8 cellular contexts compared by ENCODE assay signal in genomic region chr2:27072950-27073349, GRCh38. TPM values are rescaled to one million over a fixed set of nuclear protein-coding genes. Genes with fewer than 3 reads are reported as not detected.
A peak's percentile ranks its signal among the peaks of the same experiment; 100 is the strongest.
DNase-seq lines count a peak whose midpoint lies in the region; ATAC-seq and TF ChIP-seq lines count a peak whose summit lies in the region.

No MANE protein-coding gene starts in this region.

- H3K27me3 ChIP-seq in gastroesophageal sphincter = no peaks in the 10 kb centered on the region
- H3K27me3 ChIP-seq in gastrocnemius medialis = no peaks in the 10 kb centered on the region

- H3K4me1 ChIP-seq in ES-I3 (ENCODE audit: insufficient read depth, low read length) (peaks cover 20% of the 10 kb centered on the region), gastroesophageal sphincter (peaks cover 5 to 93% (median 40%) of the 10 kb centered on the region in 3 donors), gastrocnemius medialis (peaks cover 29 to 31% of the 10 kb centered on the region in 2 donors)

- peaks cover 1% of the 10 kb centered on the region for H3K27me3 Mint-ChIP-seq in activated CD4-positive, alpha-beta memory T cell treated with anti-CD3 and anti-CD28 coated beads, Interleukin-2, amount 10 ng/mL, durations not matched to agents 7 days and 5 days

- no peak for TF ChIP-seq EP300 in gastroesophageal sphincter (IDR thresholded peaks at IDR 0.05)

- CTCF ChIA-PET in activated CD4-positive, alpha-beta memory T cell treated with anti-CD3 and anti-CD28 coated beads, Interleukin-2, amount 10 ng/mL, durations not matched to agents 7 days and 5 days (lab: Charles Lee) = interaction anchor here (0.9 to 3.4 kb wide), 3 partner anchors 8 to 111 kb away, joined by 3 to 11 read pairs (median 10); partner anchors contain the start of gene AGBL5

- intact Hi-C loops in gastrocnemius medialis (cut with DNase I; ENCODE audit: low total_unique reads) = loop anchor here (5.0 kb wide), 1 partner anchor 286 kb away; the partner anchor contains the start of gene CENPA

- DNase-seq in activated CD4-positive, alpha-beta memory T cell treated with anti-CD3 and anti-CD28 coated beads, Interleukin-2, amount 10 ng/mL, durations not matched to agents 7 days and 5 days = no peak
- DNase-seq in gastrocnemius medialis (no peak), foreskin melanocyte (no peak)
- no peak for DNase-seq in effector CD8-positive, alpha-beta T cell (lab: John Stamatoyannopoulos, UW)

- no peak for ATAC-seq in gastroesophageal sphincter
- no peak for ATAC-seq in gastrocnemius medialis
- ATAC-seq in HG03432 (IDR thresholded peaks at IDR 0.05; ENCODE audit: unreplicated experiment) = no peak
- ATAC-seq in HG02588 (IDR thresholded peaks at IDR 0.05; ENCODE audit: unreplicated experiment) = no peak

- in situ Hi-C loops in gastrocnemius medialis (cut with MboI; ENCODE audit: low sequenced_read_pairs in 4 of 4) = no loop called here

- H3K4me1 Mint-ChIP-seq in activated CD4-positive, alpha-beta memory T cell treated with anti-CD3 and anti-CD28 coated beads, Interleukin-2, amount 10 ng/mL, durations not matched to agents 7 days and 5 days = peaks cover 78% of the 10 kb centered on the region

- peak overlapping the region; percentile 45 for H3K27ac Mint-ChIP-seq in activated CD4-positive, alpha-beta memory T cell treated with anti-CD3 and anti-CD28 coated beads, Interleukin-2, amount 10 ng/mL, durations not matched to agents 7 days and 5 days

- no peak for TF ChIP-seq CTCF in gastroesophageal sphincter (IDR thresholded peaks at IDR 0.05)
- no peak for TF ChIP-seq CTCF in gastrocnemius medialis (IDR thresholded peaks at IDR 0.05 in 4 of 5, conservative IDR thresholded peaks at IDR 0.05 in 1 of 5)

- H3K36me3 Mint-ChIP-seq in activated CD4-positive, alpha-beta memory T cell treated with anti-CD3 and anti-CD28 coated beads, Interleukin-2, amount 10 ng/mL, durations not matched to agents 7 days and 5 days (ENCODE audit: low read depth) = peaks cover 28% of the 10 kb centered on the region

- H3K4me3 ChIP-seq in gastroesophageal sphincter (peak overlapping the region in 1 of 2 donors; percentile 82), gastrocnemius medialis (no peak overlapping the region)

- H3K27ac ChIP-seq in gastroesophageal sphincter = peak overlapping the region; percentile 88 to 98 (median 97)
- peak overlapping the region; percentile 91 to 97 (median 92) for H3K27ac ChIP-seq in gastrocnemius medialis

- no peaks in the 10 kb centered on the region for H3K9me3 ChIP-seq in ES-I3 (ENCODE audit: control insufficient read depth, insufficient read depth, low read length)
- H3K9me3 ChIP-seq in gastroesophageal sphincter = no peaks in the 10 kb centered on the region
- H3K9me3 ChIP-seq in gastrocnemius medialis = no peaks in the 10 kb centered on the region

- H3K9me3 Mint-ChIP-seq in activated CD4-positive, alpha-beta memory T cell treated with anti-CD3 and anti-CD28 coated beads, Interleukin-2, amount 10 ng/mL, durations not matched to agents 7 days and 5 days = no peaks in the 10 kb centered on the region

- H3K36me3 ChIP-seq in ES-I3 (ENCODE audit: insufficient read depth, low read length) (peaks cover 15% of the 10 kb centered on the region), gastroesophageal sphincter (peaks cover 0 to 24% of the 10 kb centered on the region in 2 donors), gastrocnemius medialis (peaks cover 0 to 19% of the 10 kb centered on the region in 2 donors)

- WGBS in gastroesophageal sphincter (ENCODE audit: low coverage in 1 of 2), 2 donors = 34 to 50% methylated on average over 1 to 3 of the region's 4 CpGs

- peak overlapping the region; percentile 92 for H3K9ac ChIP-seq in ES-I3 (ENCODE audit: low read depth, low read length)

- peak overlapping the region; percentile 61 for H3K4me3 Mint-ChIP-seq in activated CD4-positive, alpha-beta memory T cell treated with anti-CD3 and anti-CD28 coated beads, Interleukin-2, amount 10 ng/mL, durations not matched to agents 7 days and 5 days

- POLR2A ChIA-PET in activated CD4-positive, alpha-beta memory T cell treated with anti-CD3 and anti-CD28 coated beads, Interleukin-2, amount 10 ng/mL, durations not matched to agents 7 days and 5 days (lab: Charles Lee) = interaction anchor here (0.7 to 10.7 kb wide), 7 partner anchors 9 to 356 kb away, joined by 3 to 196 read pairs (median 10); partner anchors contain the start of genes AGBL5, KHK, NRBP1 and PREB

- TF ChIP-seq POLR2A in gastroesophageal sphincter (IDR thresholded peaks at IDR 0.05) = no peak
- no peak for TF ChIP-seq POLR2A in gastrocnemius medialis (IDR thresholded peaks at IDR 0.05)

RNA-seq across cellular contexts. Expression of gene OST4, which starts 1.5 kb away (rescaled TPM):
- total RNA-seq in activated CD4-positive, alpha-beta memory T cell treated with anti-CD3 and anti-CD28 coated beads, Interleukin-2, amount 10 ng/mL, durations not matched to agents 7 days and 5 days = 100 to 1,000 TPM; 305 to 312 TPM
- total RNA-seq in gastroesophageal sphincter (100 to 1,000 TPM; 201 to 353 (median 221) TPM), gastrocnemius medialis (100 to 1,000 TPM; 191 to 283 (median 251) TPM)

RNA-seq across cellular contexts. Expression of gene EMILIN1, which starts 5.5 kb away (rescaled TPM):
- total RNA-seq in activated CD4-positive, alpha-beta memory T cell treated with anti-CD3 and anti-CD28 coated beads, Interleukin-2, amount 10 ng/mL, durations not matched to agents 7 days and 5 days = under 1 TPM; 0.70 to 0.78 TPM
- total RNA-seq in gastroesophageal sphincter = 100 to 1,000 TPM in 3 of 4 donors, 10 to 100 TPM in 1; 94.1 to 257 (median 174) TPM
- 10 to 100 TPM in 2 of 4 donors, 1 to 10 TPM in 2; 6.8 to 18.2 (median 11.3) TPM for total RNA-seq in gastrocnemius medialis

RNA-seq across cellular contexts. Expression of gene KHK, which starts 13.6 kb away (rescaled TPM):
- total RNA-seq in activated CD4-positive, alpha-beta memory T cell treated with anti-CD3 and anti-CD28 coated beads, Interleukin-2, amount 10 ng/mL, durations not matched to agents 7 days and 5 days = 1 to 10 TPM; 5.6 to 6.6 TPM
- total RNA-seq in gastroesophageal sphincter = 1 to 10 TPM; 1.2 to 6.1 (median 1.9) TPM
- 1 to 10 TPM in 2 of 4 donors, under 1 TPM in 1, not detected in 1; 0.91 to 5.4 (median 1.3) TPM for total RNA-seq in gastrocnemius medialis

RNA-seq across cellular contexts. Expression of gene AGBL5, which starts 21.5 kb away (rescaled TPM):
- total RNA-seq in activated CD4-positive, alpha-beta memory T cell treated with anti-CD3 and anti-CD28 coated beads, Interleukin-2, amount 10 ng/mL, durations not matched to agents 7 days and 5 days = 10 to 100 TPM; 16.9 to 18.3 TPM
- total RNA-seq in gastroesophageal sphincter = 10 to 100 TPM; 16.2 to 31.7 (median 23.0) TPM
- total RNA-seq in gastrocnemius medialis = 1 to 10 TPM; 4.9 to 6.2 (median 5.7) TPM

RNA-seq across cellular contexts. Expression of gene TMEM214, which starts 40.2 kb away (rescaled TPM):
- total RNA-seq in activated CD4-positive, alpha-beta memory T cell treated with anti-CD3 and anti-CD28 coated beads, Interleukin-2, amount 10 ng/mL, durations not matched to agents 7 days and 5 days = 10 to 100 TPM; 80.4 to 80.7 TPM
- total RNA-seq in gastroesophageal sphincter = 10 to 100 TPM; 16.7 to 39.4 (median 30.3) TPM
- total RNA-seq in gastrocnemius medialis = 10 to 100 TPM; 20.0 to 37.7 (median 24.9) TPM

Comparison
In these comparisons a context has a peak if more than half of its experiments do, and no peak if none do; other contexts are left out.
1. RNA of gene EMILIN1, which starts 5.5 kb away (total RNA-seq): 94.1 to 257 TPM in gastroesophageal sphincter; 6.8 to 18.2 TPM in gastrocnemius medialis and 0.70 to 0.78 TPM in activated CD4-positive, alpha-beta memory T cell treated with anti-CD3 and anti-CD28 coated beads, Interleukin-2, amount 10 ng/mL, durations not matched to agents 7 days and 5 days; every median in the first group is over 4 times any median in the second.